Comparison of ENCODE assay signal across 26 cellular contexts in genomic region chr11:46073632-46074031, GRCh38.
"Had no signal": no experiment of that assay in that cellular context is flagged by ENCODE, and none has a peak within 500 bp of the region (broad histone marks: within the 10 kb centered on the region; RNA-seq: fewer than 3 reads in every experiment).

No MANE protein-coding gene starts in this region.

- H3K4me3 ChIP-seq: ascending aorta had no signal

- H3K4me1 ChIP-seq: ascending aorta had no signal

- DNase-seq: activated B cell treated with CpG ODN at 0.5 μM for 24 hours; activated CD4-positive, alpha-beta memory T cell treated with anti-CD3 and anti-CD28 coated beads for 36 hours; activated CD4-positive, alpha-beta T cell treated with anti-CD3 and anti-CD28 coated beads for 4 hours; activated CD4-positive, alpha-beta T cell treated with anti-CD3 and anti-CD28 coated beads, Interleukin-2, amount 10 ng/mL, durations not matched to agents 24 days and 14 days; activated CD4-positive, alpha-beta T cell treated with anti-CD3 and anti-CD28 coated beads, Interleukin-2, amount 50 U/mL, for 1 hour; activated CD4-positive, alpha-beta T cell treated with anti-CD3 and anti-CD28 coated beads, Interleukin-2, amount 50 U/mL, for 4 hours; activated CD4-positive, CD25-positive, alpha-beta regulatory T cell treated with anti-CD3 and anti-CD28 coated beads, Interleukin-2, amount 50 U/mL, for 72 hours; activated CD8-positive, alpha-beta memory T cell treated with anti-CD3 and anti-CD28 coated beads, Interleukin-2, amount 50 U/mL, for 4 hours; activated CD8-positive, alpha-beta T cell treated with anti-CD3 and anti-CD28 coated beads for 36 hours; activated effector memory CD4-positive, alpha-beta T cell treated with Interleukin-2 at 50 U/mL for 16 hours; activated gamma-delta T cell; activated naive CD4-positive, alpha-beta T cell treated with anti-CD3 and anti-CD28 coated beads, Interleukin-2, amount 10 ng/mL, durations not matched to agents 7 days and 5 days; activated naive CD4-positive, alpha-beta T cell treated with Interleukin-2 at 50 U/mL for 16 hours; activated naive CD8-positive, alpha-beta T cell treated with anti-CD3 and anti-CD28 coated beads, Interleukin-2, amount 10 ng/mL, durations not matched to agents 7 days and 5 days; activated naive CD8-positive, alpha-beta T cell treated with anti-CD3 and anti-CD28 coated beads, Interleukin-2, amount 50 U/mL, for 24 hours; activated T-cell treated with anti-CD3 and anti-CD28 coated beads, Interleukin-2, amount 50 U/mL, for 24 hours; activated T-cell treated with anti-CD3 and anti-CD28 coated beads, Interleukin-2, amount 50 U/mL, for 48 hours; amygdala; anterior cingulate cortex; central memory CD4-positive, alpha-beta T cell; T-helper 1 cell; T-helper 2 cell; T-helper 9 cell had no signal

- ATAC-seq: activated CD8-positive, alpha-beta T cell treated with anti-CD3 and anti-CD28 coated beads for 36 hours; activated naive CD8-positive, alpha-beta T cell treated with anti-CD3 and anti-CD28 coated beads, Interleukin-2, amount 50 U/mL, for 24 hours had no signal

- H3K27me3 ChIP-seq: ascending aorta had no signal

- H3K9me3 ChIP-seq: ascending aorta had no signal

- H3K27ac ChIP-seq: ascending aorta had no signal

- FAIRE-seq: bronchial epithelial cell, TTC549 had no signal
